ENCODE assay signal across 8 cellular contexts in the genomic region with DNA sequence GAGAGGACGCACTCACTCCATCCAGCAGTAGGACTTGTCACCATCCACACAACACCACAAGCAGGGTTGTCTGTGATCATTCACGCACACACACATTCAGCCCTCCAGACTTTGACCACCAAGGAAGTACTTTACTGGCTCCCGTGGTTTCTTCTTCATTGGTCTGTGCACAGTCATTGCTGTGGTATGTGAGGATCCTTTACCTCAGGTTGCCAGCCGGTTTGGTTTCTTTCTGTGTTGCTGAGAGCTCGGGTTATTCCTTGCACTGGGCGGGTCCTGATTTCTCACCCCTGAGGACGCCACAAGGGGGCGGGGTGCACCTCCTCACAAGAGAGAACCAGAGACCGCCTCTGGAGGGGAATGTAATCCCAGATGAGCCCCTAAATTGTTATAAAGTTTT. TPM values are rescaled to one million over a fixed set of nuclear protein-coding genes. Genes with fewer than 3 reads are reported as not detected.
DNase-seq lines count a peak whose midpoint lies in the region; ATAC-seq and TF ChIP-seq lines count a peak whose summit lies in the region.

No MANE protein-coding gene starts in this region.

- no peaks in the 10 kb centered on the region for H3K4me1 ChIP-seq in transverse colon

- DNase-seq in stimulated activated CD4-positive, alpha-beta T cell treated with anti-CD3 and anti-CD28 coated beads, Interleukin-15, amount 100 ng/mL, for 24 hours: peak; percentile 9
- DNase-seq in stimulated activated CD4-positive, alpha-beta T cell treated with anti-CD3 and anti-CD28 coated beads, Interleukin-4, amount 100 ng/mL, for 1 hour: no peak
- DNase-seq in SK-MEL-5 (ENCODE audit: low read depth, low spot score) (peak; percentile 16), fibroblast of pulmonary artery (ENCODE audit: low read depth) (peak; percentile 12), NCI-H82 treated with DMSO at 0.1 percent for 48 hours (lab: John Stamatoyannopoulos, UW; ENCODE audit: unreplicated experiment) (no peak), transverse colon (no peak)

- no peak overlapping the region for H3K4me3 ChIP-seq in fibroblast of pulmonary artery (replicated peaks; ENCODE audit: low read depth, low read length)
- H3K4me3 ChIP-seq in transverse colon: no peak overlapping the region

- no peak for TF ChIP-seq EP300 in transverse colon (IDR thresholded peaks at IDR 0.05; ENCODE audit: low read depth)

- H3K27me3 ChIP-seq in transverse colon: no peaks in the 10 kb centered on the region

- H3K27ac ChIP-seq in transverse colon: peak overlapping the region in 1 of 4 donors; percentile 31

- TF ChIP-seq POLR2A in transverse colon (IDR thresholded peaks at IDR 0.05): no peak

- TF ChIP-seq CTCF in fibroblast of pulmonary artery (IDR thresholded peaks at IDR 0.05; ENCODE audit: low read length, missing control alignments) (no peak), transverse colon (IDR thresholded peaks at IDR 0.05) (no peak)

- no peaks in the 10 kb centered on the region for H3K9me3 ChIP-seq in transverse colon

- H3K36me3 ChIP-seq in transverse colon: peaks cover 0 to 4% (median 0%) of the 10 kb centered on the region in 4 donors

- WGBS in transverse colon (ENCODE audit: low coverage in 1 of 2), 2 donors: 89 to 100% methylated on average over 1 to 9 of the region's 9 CpGs

- ATAC-seq in HG02885 (IDR thresholded peaks at IDR 0.05; ENCODE audit: poor library complexity, unreplicated experiment) (no peak), HG02588 (IDR thresholded peaks at IDR 0.05; ENCODE audit: unreplicated experiment) (no peak)

- in situ Hi-C loops in SK-MEL-5 (cut with HindIII; ENCODE audit: low pct_unique_long_range_greater_than_20kb, low sequenced_read_pairs): no loop called here
- in situ Hi-C loops in transverse colon (cut with MboI; ENCODE audit: low pct_ligation_motif_present in 1 of 4, low pct_unique_long_range_greater_than_20kb in 1 of 4, low sequenced_read_pairs in 3 of 4): no loop called here

- intact Hi-C loops in transverse colon (cut with DNase I; ENCODE audit: low total_unique reads): no loop called here

RNA-seq across cellular contexts. Expression of a gene that starts 11.2 kb away (rescaled TPM):
- 16.7 and 19.8 TPM in 2 replicates for total RNA-seq in SK-MEL-5 (2014; rRNA removed; shearing (Covaris generic))
- polyA plus RNA-seq in SK-MEL-5 (2015; cell fraction: cytosol; rRNA removed): 14.6 and 17.5 TPM in 2 replicates
- polyA plus RNA-seq in SK-MEL-5 (2015; cell fraction: nucleus; rRNA removed): 26.4 and 34.4 TPM in 2 replicates
- total RNA-seq in transverse colon: 10 to 100 TPM in 2 of 4 donors, 1 to 10 TPM in 2; 8.0 to 43.3 (median 22.7) TPM

Comparison
In these comparisons a context has a peak if more than half of its experiments do, and no peak if none do; other contexts are left out.
1. DNase-seq: peak in stimulated activated CD4-positive, alpha-beta T cell treated with anti-CD3 and anti-CD28 coated beads, Interleukin-15, amount 100 ng/mL, for 24 hours (single experiment), SK-MEL-5 (single experiment) and fibroblast of pulmonary artery (single experiment); none in stimulated activated CD4-positive, alpha-beta T cell treated with anti-CD3 and anti-CD28 coated beads, Interleukin-4, amount 100 ng/mL, for 1 hour (single experiment), NCI-H82 treated with DMSO at 0.1 percent for 48 hours (single experiment) and transverse colon (single experiment).